8 cellular contexts compared by ENCODE assay signal in genomic region chr5:14108170-14108996, GRCh38. TPM values are rescaled to one million over a fixed set of nuclear protein-coding genes. Genes with fewer than 3 reads are reported as not detected.
A peak's percentile ranks its signal among the peaks of the same experiment; 100 is the strongest.
DNase-seq lines count a peak whose midpoint lies in the region; ATAC-seq, FAIRE-seq and TF ChIP-seq lines count a peak whose summit lies in the region.

No MANE protein-coding gene starts in this region.

- no peaks in the 10 kb centered on the region for H3K36me3 ChIP-seq in BJ (ENCODE audit: control insufficient read depth, insufficient read depth, low read length)

- no peak overlapping the region for H3K27ac Mint-ChIP-seq in naive thymus-derived CD8-positive, alpha-beta T cell

- H3K4me1 Mint-ChIP-seq in naive thymus-derived CD8-positive, alpha-beta T cell, result peaks cover 4 to 30% (median 8%) of the 10 kb centered on the region in 4 donors

- TF ChIP-seq CTCF in BJ (IDR thresholded peaks at IDR 0.05; ENCODE audit: insufficient read depth, low read depth, low read length) (peak; percentile 82), VCaP (conservative IDR thresholded peaks at IDR 0.05) (peak; percentile 48)

- no peak overlapping the region for H3K4me3 ChIP-seq in BJ (ENCODE audit: low read depth, low read length)

- no peaks in the 10 kb centered on the region for H3K27me3 ChIP-seq in BJ (ENCODE audit: control insufficient read depth, insufficient read depth, low read length)

- peak overlapping the region; percentile 28 for H3K27ac ChIP-seq in VCaP

- peaks cover 0 to 5% (median under 1%) of the 10 kb centered on the region in 9 donors for H3K9me3 Mint-ChIP-seq in naive thymus-derived CD8-positive, alpha-beta T cell

- no peak for DNase-seq in BJ (ENCODE audit: low read depth)
- peak; percentile 65 for DNase-seq in GM18507 (ENCODE audit: extremely low spot score, insufficient read length, low read depth)
- DNase-seq in NCI-H1417 treated with DMSO at 0.1 percent for 48 hours (lab: John Stamatoyannopoulos, UW), result peak; percentile 14
- peak; percentile 92 for DNase-seq in fibroblast of peridontal ligament (ENCODE audit: extremely low read depth)
- peak in 7 of 10 donors; percentile 12 to 45 (median 20) for DNase-seq in naive thymus-derived CD8-positive, alpha-beta T cell
- DNase-seq in activated CD8-positive, alpha-beta memory T cell treated with anti-CD3 and anti-CD28 coated beads for 24 hours, result no peak

- peak overlapping the region in 3 of 10 donors; percentile 9 to 29 (median 12) for H3K4me3 Mint-ChIP-seq in naive thymus-derived CD8-positive, alpha-beta T cell

- ATAC-seq in HG02885 (IDR thresholded peaks at IDR 0.05; ENCODE audit: poor library complexity, unreplicated experiment), result peak; percentile 74
- ATAC-seq in naive thymus-derived CD8-positive, alpha-beta T cell, result peak; percentile 58 to 67

- FAIRE-seq in GM18507 (lab: Jason Lieb, UNC), result no peak

- CTCF ChIA-PET in BJ (lab: Yijun Ruan, JAX), result interaction anchor here (0.6 to 2.9 kb wide), 23 partner anchors 12 to 540 kb away, joined by 3 to 17 read pairs (median 3); no protein-coding TSS in a partner anchor

- H3K27me3 Mint-ChIP-seq in naive thymus-derived CD8-positive, alpha-beta T cell, result peaks cover 5 to 37% (median 11%) of the 10 kb centered on the region in 5 donors

- POLR2A ChIA-PET in BJ (lab: Charles Lee), result no interaction called here
- POLR2A ChIA-PET in naive thymus-derived CD8-positive, alpha-beta T cell (lab: Charles Lee), result no interaction called here

- H3K36me3 Mint-ChIP-seq in naive thymus-derived CD8-positive, alpha-beta T cell, result peaks cover 0 to 2% (median under 1%) of the 10 kb centered on the region in 3 donors

RNA-seq across cellular contexts. Expression of gene TRIO, which starts 34.8 kb away (rescaled TPM):
- 124 and 176 TPM in 2 replicates for polyA plus RNA-seq in BJ (2011; rRNA removed)
- polyA minus RNA-seq in BJ (2011; rRNA and poly(A)+ RNA removed), result 522 and 534 TPM in 2 replicates
- 1 to 10 TPM; 6.8 to 8.3 TPM for total RNA-seq in naive thymus-derived CD8-positive, alpha-beta T cell
- polyA plus RNA-seq in naive thymus-derived CD8-positive, alpha-beta T cell, result 1 to 10 TPM in 1 of 3 donors, under 1 TPM in 1, not detected in 1; 0.69 to 1.2 TPM

Comparison
In these comparisons a context has a peak if more than half of its experiments do, and no peak if none do; other contexts are left out.
1. DNase-seq: peak in GM18507 (single experiment), NCI-H1417 treated with DMSO at 0.1 percent for 48 hours (single experiment), fibroblast of peridontal ligament (single experiment) and naive thymus-derived CD8-positive, alpha-beta T cell (7 of 10); none in BJ (single experiment) and activated CD8-positive, alpha-beta memory T cell treated with anti-CD3 and anti-CD28 coated beads for 24 hours (single experiment).
2. RNA of gene TRIO, which starts 34.8 kb away (polyA plus RNA-seq): 124 to 176 TPM in BJ; 0.69 to 1.2 TPM in naive thymus-derived CD8-positive, alpha-beta T cell; every median in the first group is over 10 times any median in the second.